In genomic region chr14:95314609-95315008, GRCh38 we compare ENCODE assay signal across 8 cellular contexts. TPM values are rescaled to one million over a fixed set of nuclear protein-coding genes. Genes with fewer than 3 reads are reported as not detected.
DNase-seq lines count a peak whose midpoint lies in the region; ATAC-seq lines count a peak whose summit lies in the region.

No MANE protein-coding gene starts in this region.

- H3K4me1 ChIP-seq in adipocyte (ENCODE audit: control insufficient read depth, insufficient read depth, low read length) = peaks cover 40% of the 10 kb centered on the region
- H3K4me1 ChIP-seq in mucosa of rectum (ENCODE audit: control insufficient read depth in 2 of 2, insufficient read depth in 2 of 2, low read length in 2 of 2) = peaks cover 37 to 55% of the 10 kb centered on the region in 2 donors

- no peak overlapping the region for H3K4me3 Mint-ChIP-seq in activated T-helper 1 cell treated with anti-CD3 and anti-CD28 coated beads, Interleukin-12 subunit alpha, Interleukin-12 subunit beta, Interleukin-2, Interleukin-4 antibody, amounts not matched to agents 30 ng/mL and 10 ng/mL and 1 ng/mL, durations not matched to agents 14 hours and 24 hours and 36 hours

- H3K36me3 Mint-ChIP-seq in activated T-helper 1 cell treated with anti-CD3 and anti-CD28 coated beads, Interleukin-12 subunit alpha, Interleukin-12 subunit beta, Interleukin-2, Interleukin-4 antibody, amounts not matched to agents 30 ng/mL and 10 ng/mL and 1 ng/mL, durations not matched to agents 14 hours and 24 hours and 36 hours (ENCODE audit: low read depth) = no peaks in the 10 kb centered on the region

- peak overlapping the region; percentile 77 for H3K9ac ChIP-seq in adipocyte (ENCODE audit: low read length)
- H3K9ac ChIP-seq in mucosa of rectum (ENCODE audit: low read depth in 1 of 2, low read length in 2 of 2) = no peak overlapping the region

- peaks cover 12% of the 10 kb centered on the region for H3K4me1 Mint-ChIP-seq in activated T-helper 1 cell treated with anti-CD3 and anti-CD28 coated beads, Interleukin-12 subunit alpha, Interleukin-12 subunit beta, Interleukin-2, Interleukin-4 antibody, amounts not matched to agents 30 ng/mL and 10 ng/mL and 1 ng/mL, durations not matched to agents 14 hours and 24 hours and 36 hours (ENCODE audit: low read depth)

- H3K36me3 ChIP-seq in adipocyte (ENCODE audit: control insufficient read depth, insufficient read depth, low read length, severe bottlenecking) (no peaks in the 10 kb centered on the region), mucosa of rectum (ENCODE audit: control insufficient read depth in 2 of 2, insufficient read depth in 2 of 2, low read length in 2 of 2) (peaks cover 2 to 6% of the 10 kb centered on the region in 2 donors)

- H3K27ac Mint-ChIP-seq in activated T-helper 1 cell treated with anti-CD3 and anti-CD28 coated beads, Interleukin-12 subunit alpha, Interleukin-12 subunit beta, Interleukin-2, Interleukin-4 antibody, amounts not matched to agents 30 ng/mL and 10 ng/mL and 1 ng/mL, durations not matched to agents 14 hours and 24 hours and 36 hours = no peak overlapping the region

- peak overlapping the region; percentile 17 to 24 for H3K27ac ChIP-seq in mucosa of rectum (ENCODE audit: low read depth in 2 of 2, low read length in 2 of 2)

- ATAC-seq in HG03354 (IDR thresholded peaks at IDR 0.05; ENCODE audit: poor library complexity, severe bottlenecking, unreplicated experiment) = peak; percentile 63
- ATAC-seq in HG03565 (IDR thresholded peaks at IDR 0.05; ENCODE audit: unreplicated experiment) = no peak

- peak; percentile 40 for DNase-seq in activated naive CD4-positive, alpha-beta T cell treated with Interleukin-2 at 50 U/mL for 16 hours
- DNase-seq in activated naive CD4-positive, alpha-beta T cell (lab: John Stamatoyannopoulos, UW) = no peak
- DNase-seq in adipocyte (ENCODE audit: low read depth) = peak; percentile 62
- no peak for DNase-seq in superior temporal gyrus (ENCODE audit: extremely low spot score)
- no peak for DNase-seq in activated T-helper 1 cell treated with anti-CD3 and anti-CD28 coated beads, Interleukin-12 subunit alpha, Interleukin-12 subunit beta, Interleukin-2, Interleukin-4 antibody, amounts not matched to agents 30 ng/mL and 10 ng/mL and 1 ng/mL, durations not matched to agents 14 hours and 24 hours and 36 hours (ENCODE audit: low spot score)

- H3K9me3 ChIP-seq in adipocyte (ENCODE audit: control insufficient read depth, low read length) (no peaks in the 10 kb centered on the region), mucosa of rectum (ENCODE audit: control insufficient read depth in 2 of 2, low read length in 2 of 2) (no peaks in the 10 kb centered on the region)

- no peaks in the 10 kb centered on the region for H3K9me3 Mint-ChIP-seq in activated T-helper 1 cell treated with anti-CD3 and anti-CD28 coated beads, Interleukin-12 subunit alpha, Interleukin-12 subunit beta, Interleukin-2, Interleukin-4 antibody, amounts not matched to agents 30 ng/mL and 10 ng/mL and 1 ng/mL, durations not matched to agents 14 hours and 24 hours and 36 hours

- peaks cover 23% of the 10 kb centered on the region for H3K27me3 Mint-ChIP-seq in activated T-helper 1 cell treated with anti-CD3 and anti-CD28 coated beads, Interleukin-12 subunit alpha, Interleukin-12 subunit beta, Interleukin-2, Interleukin-4 antibody, amounts not matched to agents 30 ng/mL and 10 ng/mL and 1 ng/mL, durations not matched to agents 14 hours and 24 hours and 36 hours (ENCODE audit: insufficient read depth)

- H3K27me3 ChIP-seq in adipocyte (replicated peaks; ENCODE audit: control insufficient read depth, insufficient read depth, low read length) = no peaks in the 10 kb centered on the region
- no peaks in the 10 kb centered on the region for H3K27me3 ChIP-seq in mucosa of rectum (ENCODE audit: control insufficient read depth in 2 of 2, insufficient read depth in 2 of 2, low read length in 2 of 2)

- H3K4me3 ChIP-seq in adipocyte (ENCODE audit: low read length) = no peak overlapping the region
- no peak overlapping the region for H3K4me3 ChIP-seq in mucosa of rectum (ENCODE audit: low read length in 2 of 2)

- intact Hi-C loops in activated T-helper 1 cell treated with anti-CD3 and anti-CD28 coated beads, Interleukin-12 subunit alpha, Interleukin-12 subunit beta, Interleukin-2, Interleukin-4 antibody, amounts not matched to agents 30 ng/mL and 10 ng/mL and 1 ng/mL, durations not matched to agents 14 hours and 24 hours and 36 hours (cut with micrococcal nuclease) = loop anchor here (1.0 kb wide), 2 partner anchors 49 to 54 kb away; no protein-coding TSS in a partner anchor

RNA-seq across cellular contexts. Expression of gene CLMN, which starts 5.1 kb away (rescaled TPM):
- total RNA-seq in activated T-helper 1 cell treated with anti-CD3 and anti-CD28 coated beads, Interleukin-12 subunit alpha, Interleukin-12 subunit beta, Interleukin-2, Interleukin-4 antibody, amounts not matched to agents 30 ng/mL and 10 ng/mL and 1 ng/mL, durations not matched to agents 14 hours and 24 hours and 36 hours = 0.66 and 0.80 TPM in 2 replicates

Comparison
In these comparisons a context has a peak if more than half of its experiments do, and no peak if none do; other contexts are left out.
1. DNase-seq: peak in activated naive CD4-positive, alpha-beta T cell treated with Interleukin-2 at 50 U/mL for 16 hours (single experiment) and adipocyte (single experiment); none in activated naive CD4-positive, alpha-beta T cell (0 of 4), superior temporal gyrus (single experiment) and activated T-helper 1 cell treated with anti-CD3 and anti-CD28 coated beads, Interleukin-12 subunit alpha, Interleukin-12 subunit beta, Interleukin-2, Interleukin-4 antibody, amounts not matched to agents 30 ng/mL and 10 ng/mL and 1 ng/mL, durations not matched to agents 14 hours and 24 hours and 36 hours (single experiment).